8 cellular contexts compared by ENCODE assay signal in the genomic region with DNA sequence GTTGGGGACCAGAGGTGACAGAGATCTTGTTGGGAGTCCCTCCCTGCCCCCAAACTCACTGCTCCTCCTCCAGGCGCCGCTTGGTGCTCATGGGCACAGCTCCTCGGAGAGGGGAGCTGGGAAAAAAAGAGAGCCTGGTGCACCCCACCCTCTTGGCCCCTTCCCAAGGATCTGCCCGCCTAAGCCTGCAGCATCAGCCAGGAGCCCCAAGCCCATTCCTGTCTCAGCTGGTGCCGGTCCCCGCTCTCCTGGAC. TPM values are rescaled to one million over a fixed set of nuclear protein-coding genes. Genes with fewer than 3 reads are reported as not detected.
DNase-seq lines count a peak whose midpoint lies in the region; TF ChIP-seq lines count a peak whose summit lies in the region.

No MANE protein-coding gene starts in this region.

- H3K4me3 ChIP-seq in GM06990 (replicated peaks; ENCODE audit: low read depth, low read length) (peak overlapping the region; percentile 82), iPS-18c (ENCODE audit: insufficient read depth, low read depth, low read length) (peak overlapping the region; percentile 86), smooth muscle cell (peak overlapping the region; percentile 86)

- no peaks in the 10 kb centered on the region for H3K9me3 ChIP-seq in iPS-18c (ENCODE audit: control insufficient read depth, insufficient read depth, low read length)
- H3K9me3 ChIP-seq in smooth muscle cell (replicated peaks; ENCODE audit: low read depth) = no peaks in the 10 kb centered on the region

- DNase-seq in GM06990 (ENCODE audit: extremely low read depth, insufficient read length) = no peak
- DNase-seq in NCI-H1694 (lab: John Stamatoyannopoulos, UW) = peak; percentile 31
- no peak for DNase-seq in smooth muscle cell (lab: John Stamatoyannopoulos, UW; ENCODE audit: unreplicated experiment)
- no peak for DNase-seq in SK-N-DZ (ENCODE audit: low spot score)
- no peak for DNase-seq in GM13977 (ENCODE audit: low spot score)
- no peak for DNase-seq in KBM-7

- H3K27ac ChIP-seq in angular gyrus (ENCODE audit: low read depth, low read length) (peak overlapping the region; percentile 98), smooth muscle cell (ENCODE audit: low read depth) (peak overlapping the region; percentile 100)

- no peaks in the 10 kb centered on the region for H3K79me2 ChIP-seq in smooth muscle cell (ENCODE audit: low read depth)

- H3K27me3 ChIP-seq in GM06990 (replicated peaks; ENCODE audit: control insufficient read depth, insufficient read depth, low read length) (no peaks in the 10 kb centered on the region), smooth muscle cell (ENCODE audit: low read depth) (no peaks in the 10 kb centered on the region)

- no peak overlapping the region for H2AFZ ChIP-seq in smooth muscle cell (ENCODE audit: low read depth)

- no peaks in the 10 kb centered on the region for H3F3A ChIP-seq in smooth muscle cell (ENCODE audit: low read depth)

- peak overlapping the region; percentile 99 for H3K9ac ChIP-seq in smooth muscle cell (ENCODE audit: low read depth)

- in situ Hi-C loops in GM13977 (cut with MboI; ENCODE audit: low pct_unique_long_range_greater_than_20kb, low sequenced_read_pairs, unreplicated experiment) (no loop called here), KBM-7 (cut with MboI; ENCODE audit: low pct_unique_long_range_greater_than_20kb, low sequenced_read_pairs) (no loop called here)

- peaks cover 56% of the 10 kb centered on the region for H4K20me1 ChIP-seq in smooth muscle cell (ENCODE audit: low read depth)

- TF ChIP-seq CTCF in GM06990 (IDR thresholded peaks at IDR 0.05; ENCODE audit: insufficient read depth, low read length, poor library complexity, severe bottlenecking) (no peak), smooth muscle cell (IDR thresholded peaks at IDR 0.05; ENCODE audit: borderline replicate concordance, insufficient read depth, poor library complexity, severe bottlenecking) (no peak), GM13977 (IDR thresholded peaks at IDR 0.05; ENCODE audit: extremely low read depth, insufficient read depth, missing control alignments) (no peak)

- H3K4me2 ChIP-seq in smooth muscle cell = peak overlapping the region; percentile 93

- peaks cover 17% of the 10 kb centered on the region for H3K4me1 ChIP-seq in smooth muscle cell (ENCODE audit: low read depth)

- peaks cover 15% of the 10 kb centered on the region for H3K36me3 ChIP-seq in GM06990 (ENCODE audit: control insufficient read depth, insufficient read depth, low read length)
- H3K36me3 ChIP-seq in smooth muscle cell (ENCODE audit: low read depth) = no peaks in the 10 kb centered on the region

- WGBS in smooth muscle cell (ENCODE audit: low lambda C conversion rate) = 18% methylated on average over 2 of the region's 6 CpGs

RNA-seq across cellular contexts. Expression of gene HCFC1R1, which starts 0.4 kb away (rescaled TPM):
- 63.3 and 73.5 TPM in 2 replicates for total RNA-seq in smooth muscle cell
- polyA plus RNA-seq in smooth muscle cell = 337 and 367 TPM in 2 replicates
- 30.6 and 31.8 TPM in 2 replicates for polyA plus RNA-seq in SK-N-DZ (2014; cell fraction: cytosol; rRNA removed)
- 38.4 and 41.5 TPM in 2 replicates for polyA plus RNA-seq in SK-N-DZ (2014; cell fraction: nucleus; rRNA removed)

RNA-seq across cellular contexts. Expression of gene THOC6, which starts 0.5 kb away (rescaled TPM):
- total RNA-seq in smooth muscle cell = 24.1 and 28.9 TPM in 2 replicates
- 59.4 and 83.9 TPM in 2 replicates for polyA plus RNA-seq in smooth muscle cell
- polyA plus RNA-seq in SK-N-DZ (2014; cell fraction: cytosol; rRNA removed) = 41.7 and 45.1 TPM in 2 replicates
- 78.3 and 95.2 TPM in 2 replicates for polyA plus RNA-seq in SK-N-DZ (2014; cell fraction: nucleus; rRNA removed)

RNA-seq across cellular contexts. Expression of gene TNFRSF12A, which starts 3.2 kb away (rescaled TPM):
- 192 and 219 TPM in 2 replicates for total RNA-seq in smooth muscle cell
- 386 and 512 TPM in 2 replicates for polyA plus RNA-seq in smooth muscle cell
- polyA plus RNA-seq in SK-N-DZ (2014; cell fraction: cytosol; rRNA removed) = 0.36 and 0.38 TPM in 2 replicates
- 1.5 and 5.6 TPM in 2 replicates for polyA plus RNA-seq in SK-N-DZ (2014; cell fraction: nucleus; rRNA removed)

RNA-seq across cellular contexts. Expression of gene CLDN6, which starts 5.4 kb away (rescaled TPM):
- total RNA-seq in smooth muscle cell = 97.0 and 113 TPM in 2 replicates
- polyA plus RNA-seq in smooth muscle cell = 55.4 and 365 TPM in 2 replicates
- not detected in 2 replicates for polyA plus RNA-seq in SK-N-DZ (2014; cell fraction: cytosol; rRNA removed)
- polyA plus RNA-seq in SK-N-DZ (2014; cell fraction: nucleus; rRNA removed) = 0.17 TPM in 1 of 2 replicates, not detected in the other

RNA-seq across cellular contexts. Expression of gene CLDN9, which starts 10.6 kb away (rescaled TPM):
- total RNA-seq in smooth muscle cell = 1.3 and 1.8 TPM in 2 replicates
- polyA plus RNA-seq in smooth muscle cell = 0.81 and 4.5 TPM in 2 replicates
- polyA plus RNA-seq in SK-N-DZ (2014; cell fraction: cytosol; rRNA removed) = not detected in 2 replicates
- polyA plus RNA-seq in SK-N-DZ (2014; cell fraction: nucleus; rRNA removed) = 0.17 TPM in 1 of 2 replicates, not detected in the other
